Comparison of ENCODE assay signal across 1 cellular context in the genomic region with DNA sequence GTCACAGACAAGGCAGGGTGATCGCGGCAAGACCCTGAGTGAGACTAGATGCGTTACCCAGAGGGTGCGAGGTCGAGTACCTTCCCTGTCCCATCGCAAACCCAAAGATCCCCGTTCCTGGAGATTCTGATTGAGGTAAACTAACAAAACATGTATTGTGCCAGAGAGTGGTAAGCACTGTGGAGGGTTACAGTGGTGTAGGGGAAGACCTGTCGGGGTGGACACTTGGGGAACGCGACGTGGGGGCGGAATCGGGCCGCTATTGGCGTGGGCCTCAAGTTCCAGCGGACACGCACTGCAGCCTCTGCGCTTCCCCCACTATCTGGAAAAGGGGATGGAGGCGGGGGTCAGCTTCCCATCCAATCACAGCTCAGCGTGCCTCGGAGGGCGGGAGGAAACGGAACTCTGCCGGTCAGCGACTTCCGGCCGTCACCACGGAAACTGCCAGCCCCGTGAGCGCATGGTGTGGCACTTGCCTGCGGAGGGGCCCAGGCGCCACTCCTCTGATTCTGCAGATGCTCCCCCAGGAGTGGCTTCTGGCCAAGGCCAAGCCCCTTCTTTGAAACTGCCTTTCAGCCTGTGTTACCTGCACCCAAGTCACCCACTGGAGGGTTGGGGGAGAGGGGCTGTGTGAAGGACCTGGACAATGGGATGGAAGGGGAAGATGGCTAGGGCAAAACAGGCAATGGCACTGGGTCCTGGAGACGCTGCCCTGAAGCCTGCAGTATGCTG.
TF ChIP-seq lines count a peak whose summit lies in the region.

No MANE protein-coding gene starts in this region.

TF ChIP-seq in HepG2, 621 proteins besides CTCF, POLR2A, EP300 and RAD21 (continued from another document and continues in another):
- TF ChIP-seq, protein P1, sequence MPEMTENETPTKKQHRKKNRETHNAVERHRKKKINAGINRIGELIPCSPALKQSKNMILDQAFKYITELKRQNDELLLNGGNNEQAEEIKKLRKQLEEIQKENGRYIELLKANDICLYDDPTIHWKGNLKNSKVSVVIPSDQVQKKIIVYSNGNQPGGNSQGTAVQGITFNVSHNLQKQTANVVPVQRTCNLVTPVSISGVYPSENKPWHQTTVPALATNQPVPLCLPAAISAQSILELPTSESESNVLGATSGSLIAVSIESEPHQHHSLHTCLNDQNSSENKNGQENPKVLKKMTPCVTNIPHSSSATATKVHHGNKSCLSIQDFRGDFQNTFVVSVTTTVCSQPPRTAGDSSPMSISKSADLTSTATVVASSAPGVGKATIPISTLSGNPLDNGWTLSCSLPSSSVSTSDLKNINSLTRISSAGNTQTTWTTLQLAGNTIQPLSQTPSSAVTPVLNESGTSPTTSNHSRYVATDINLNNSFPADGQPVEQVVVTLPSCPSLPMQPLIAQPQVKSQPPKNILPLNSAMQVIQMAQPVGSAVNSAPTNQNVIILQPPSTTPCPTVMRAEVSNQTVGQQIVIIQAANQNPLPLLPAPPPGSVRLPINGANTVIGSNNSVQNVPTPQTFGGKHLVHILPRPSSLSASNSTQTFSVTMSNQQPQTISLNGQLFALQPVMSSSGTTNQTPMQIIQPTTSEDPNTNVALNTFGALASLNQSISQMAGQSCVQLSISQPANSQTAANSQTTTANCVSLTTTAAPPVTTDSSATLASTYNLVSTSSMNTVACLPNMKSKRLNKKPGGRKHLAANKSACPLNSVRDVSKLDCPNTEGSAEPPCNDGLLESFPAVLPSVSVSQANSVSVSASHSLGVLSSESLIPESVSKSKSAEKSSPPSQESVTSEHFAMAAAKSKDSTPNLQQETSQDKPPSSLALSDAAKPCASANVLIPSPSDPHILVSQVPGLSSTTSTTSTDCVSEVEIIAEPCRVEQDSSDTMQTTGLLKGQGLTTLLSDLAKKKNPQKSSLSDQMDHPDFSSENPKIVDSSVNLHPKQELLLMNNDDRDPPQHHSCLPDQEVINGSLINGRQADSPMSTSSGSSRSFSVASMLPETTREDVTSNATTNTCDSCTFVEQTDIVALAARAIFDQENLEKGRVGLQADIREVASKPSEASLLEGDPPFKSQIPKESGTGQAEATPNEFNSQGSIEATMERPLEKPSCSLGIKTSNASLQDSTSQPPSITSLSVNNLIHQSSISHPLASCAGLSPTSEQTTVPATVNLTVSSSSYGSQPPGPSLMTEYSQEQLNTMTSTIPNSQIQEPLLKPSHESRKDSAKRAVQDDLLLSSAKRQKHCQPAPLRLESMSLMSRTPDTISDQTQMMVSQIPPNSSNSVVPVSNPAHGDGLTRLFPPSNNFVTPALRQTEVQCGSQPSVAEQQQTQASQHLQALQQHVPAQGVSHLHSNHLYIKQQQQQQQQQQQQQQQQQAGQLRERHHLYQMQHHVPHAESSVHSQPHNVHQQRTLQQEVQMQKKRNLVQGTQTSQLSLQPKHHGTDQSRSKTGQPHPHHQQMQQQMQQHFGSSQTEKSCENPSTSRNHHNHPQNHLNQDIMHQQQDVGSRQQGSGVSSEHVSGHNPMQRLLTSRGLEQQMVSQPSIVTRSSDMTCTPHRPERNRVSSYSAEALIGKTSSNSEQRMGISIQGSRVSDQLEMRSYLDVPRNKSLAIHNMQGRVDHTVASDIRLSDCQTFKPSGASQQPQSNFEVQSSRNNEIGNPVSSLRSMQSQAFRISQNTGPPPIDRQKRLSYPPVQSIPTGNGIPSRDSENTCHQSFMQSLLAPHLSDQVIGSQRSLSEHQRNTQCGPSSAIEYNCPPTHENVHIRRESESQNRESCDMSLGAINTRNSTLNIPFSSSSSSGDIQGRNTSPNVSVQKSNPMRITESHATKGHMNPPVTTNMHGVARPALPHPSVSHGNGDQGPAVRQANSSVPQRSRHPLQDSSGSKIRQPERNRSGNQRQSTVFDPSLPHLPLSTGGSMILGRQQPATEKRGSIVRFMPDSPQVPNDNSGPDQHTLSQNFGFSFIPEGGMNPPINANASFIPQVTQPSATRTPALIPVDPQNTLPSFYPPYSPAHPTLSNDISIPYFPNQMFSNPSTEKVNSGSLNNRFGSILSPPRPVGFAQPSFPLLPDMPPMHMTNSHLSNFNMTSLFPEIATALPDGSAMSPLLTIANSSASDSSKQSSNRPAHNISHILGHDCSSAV (CRISPR knock-in tag; IDR thresholded peaks at IDR 0.05; ENCODE audit: borderline replicate concordance), result no peak
- no peak for TF ChIP-seq ZNF33B (CRISPR knock-in tag; IDR thresholded peaks at IDR 0.05)
- TF ChIP-seq MTF2 (CRISPR knock-in tag; IDR thresholded peaks at IDR 0.05; ENCODE audit: borderline replicate concordance), result no peak; the same call in 1 of the 2 replicates
- TF ChIP-seq, protein P2, sequence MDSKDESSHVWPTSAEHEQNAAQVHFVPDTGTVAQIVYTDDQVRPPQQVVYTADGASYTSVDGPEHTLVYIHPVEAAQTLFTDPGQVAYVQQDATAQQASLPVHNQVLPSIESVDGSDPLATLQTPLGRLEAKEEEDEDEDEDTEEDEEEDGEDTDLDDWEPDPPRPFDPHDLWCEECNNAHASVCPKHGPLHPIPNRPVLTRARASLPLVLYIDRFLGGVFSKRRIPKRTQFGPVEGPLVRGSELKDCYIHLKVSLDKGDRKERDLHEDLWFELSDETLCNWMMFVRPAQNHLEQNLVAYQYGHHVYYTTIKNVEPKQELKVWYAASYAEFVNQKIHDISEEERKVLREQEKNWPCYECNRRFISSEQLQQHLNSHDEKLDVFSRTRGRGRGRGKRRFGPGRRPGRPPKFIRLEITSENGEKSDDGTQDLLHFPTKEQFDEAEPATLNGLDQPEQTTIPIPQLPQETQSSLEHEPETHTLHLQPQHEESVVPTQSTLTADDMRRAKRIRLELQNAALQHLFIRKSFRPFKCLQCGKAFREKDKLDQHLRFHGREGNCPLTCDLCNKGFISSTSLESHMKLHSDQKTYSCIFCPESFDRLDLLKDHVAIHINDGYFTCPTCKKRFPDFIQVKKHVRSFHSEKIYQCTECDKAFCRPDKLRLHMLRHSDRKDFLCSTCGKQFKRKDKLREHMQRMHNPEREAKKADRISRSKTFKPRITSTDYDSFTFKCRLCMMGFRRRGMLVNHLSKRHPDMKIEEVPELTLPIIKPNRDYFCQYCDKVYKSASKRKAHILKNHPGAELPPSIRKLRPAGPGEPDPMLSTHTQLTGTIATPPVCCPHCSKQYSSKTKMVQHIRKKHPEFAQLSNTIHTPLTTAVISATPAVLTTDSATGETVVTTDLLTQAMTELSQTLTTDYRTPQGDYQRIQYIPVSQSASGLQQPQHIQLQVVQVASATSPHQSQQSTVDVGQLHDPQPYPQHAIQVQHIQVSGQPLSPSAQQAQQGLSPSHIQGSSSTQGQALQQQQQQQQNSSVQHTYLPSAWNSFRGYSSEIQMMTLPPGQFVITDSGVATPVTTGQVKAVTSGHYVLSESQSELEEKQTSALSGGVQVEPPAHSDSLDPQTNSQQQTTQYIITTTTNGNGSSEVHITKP (CRISPR knock-in tag; IDR thresholded peaks at IDR 0.05; ENCODE audit: low read depth), result no peak
- TF ChIP-seq HIVEP1 (CRISPR knock-in tag; IDR thresholded peaks at IDR 0.05), result peak; percentile 78
- no peak for TF ChIP-seq CC2D1A (CRISPR knock-in tag; IDR thresholded peaks at IDR 0.05)
- TF ChIP-seq HMGA1 (CRISPR knock-in tag; conservative IDR thresholded peaks at IDR 0.05), result no peak
- no peak for TF ChIP-seq HNRNPH1 (optimal IDR thresholded peaks at IDR 0.05; ENCODE audit: low read depth, low read length)
- TF ChIP-seq ZNF839 (CRISPR knock-in tag; IDR thresholded peaks at IDR 0.05; ENCODE audit: borderline replicate concordance), result no peak
- TF ChIP-seq ZNF256 (CRISPR knock-in tag; conservative IDR thresholded peaks at IDR 0.05), result no peak
- TF ChIP-seq RFX5 (IDR thresholded peaks at IDR 0.05; ENCODE audit: low read depth, low read length), result no peak
- TF ChIP-seq, protein P3, sequence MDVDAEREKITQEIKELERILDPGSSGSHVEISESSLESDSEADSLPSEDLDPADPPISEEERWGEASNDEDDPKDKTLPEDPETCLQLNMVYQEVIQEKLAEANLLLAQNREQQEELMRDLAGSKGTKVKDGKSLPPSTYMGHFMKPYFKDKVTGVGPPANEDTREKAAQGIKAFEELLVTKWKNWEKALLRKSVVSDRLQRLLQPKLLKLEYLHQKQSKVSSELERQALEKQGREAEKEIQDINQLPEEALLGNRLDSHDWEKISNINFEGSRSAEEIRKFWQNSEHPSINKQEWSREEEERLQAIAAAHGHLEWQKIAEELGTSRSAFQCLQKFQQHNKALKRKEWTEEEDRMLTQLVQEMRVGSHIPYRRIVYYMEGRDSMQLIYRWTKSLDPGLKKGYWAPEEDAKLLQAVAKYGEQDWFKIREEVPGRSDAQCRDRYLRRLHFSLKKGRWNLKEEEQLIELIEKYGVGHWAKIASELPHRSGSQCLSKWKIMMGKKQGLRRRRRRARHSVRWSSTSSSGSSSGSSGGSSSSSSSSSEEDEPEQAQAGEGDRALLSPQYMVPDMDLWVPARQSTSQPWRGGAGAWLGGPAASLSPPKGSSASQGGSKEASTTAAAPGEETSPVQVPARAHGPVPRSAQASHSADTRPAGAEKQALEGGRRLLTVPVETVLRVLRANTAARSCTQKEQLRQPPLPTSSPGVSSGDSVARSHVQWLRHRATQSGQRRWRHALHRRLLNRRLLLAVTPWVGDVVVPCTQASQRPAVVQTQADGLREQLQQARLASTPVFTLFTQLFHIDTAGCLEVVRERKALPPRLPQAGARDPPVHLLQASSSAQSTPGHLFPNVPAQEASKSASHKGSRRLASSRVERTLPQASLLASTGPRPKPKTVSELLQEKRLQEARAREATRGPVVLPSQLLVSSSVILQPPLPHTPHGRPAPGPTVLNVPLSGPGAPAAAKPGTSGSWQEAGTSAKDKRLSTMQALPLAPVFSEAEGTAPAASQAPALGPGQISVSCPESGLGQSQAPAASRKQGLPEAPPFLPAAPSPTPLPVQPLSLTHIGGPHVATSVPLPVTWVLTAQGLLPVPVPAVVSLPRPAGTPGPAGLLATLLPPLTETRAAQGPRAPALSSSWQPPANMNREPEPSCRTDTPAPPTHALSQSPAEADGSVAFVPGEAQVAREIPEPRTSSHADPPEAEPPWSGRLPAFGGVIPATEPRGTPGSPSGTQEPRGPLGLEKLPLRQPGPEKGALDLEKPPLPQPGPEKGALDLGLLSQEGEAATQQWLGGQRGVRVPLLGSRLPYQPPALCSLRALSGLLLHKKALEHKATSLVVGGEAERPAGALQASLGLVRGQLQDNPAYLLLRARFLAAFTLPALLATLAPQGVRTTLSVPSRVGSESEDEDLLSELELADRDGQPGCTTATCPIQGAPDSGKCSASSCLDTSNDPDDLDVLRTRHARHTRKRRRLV (CRISPR knock-in tag; IDR thresholded peaks at IDR 0.05), result no peak
- 0 out of 2 replicates have a peak, but pooled peaks have one; percentile 18 for TF ChIP-seq KLF15 (CRISPR knock-in tag; IDR thresholded peaks at IDR 0.05; ENCODE audit: borderline replicate concordance)
- peak; percentile 59; the same call in 1 of the 2 replicates for TF ChIP-seq ZBTB7A (CRISPR knock-in tag; IDR thresholded peaks at IDR 0.05)
- TF ChIP-seq ZNF737 (CRISPR knock-in tag; IDR thresholded peaks at IDR 0.05; ENCODE audit: borderline replicate concordance), result peak; percentile 77; the same call in 1 of the 2 replicates
- TF ChIP-seq, protein P4, sequence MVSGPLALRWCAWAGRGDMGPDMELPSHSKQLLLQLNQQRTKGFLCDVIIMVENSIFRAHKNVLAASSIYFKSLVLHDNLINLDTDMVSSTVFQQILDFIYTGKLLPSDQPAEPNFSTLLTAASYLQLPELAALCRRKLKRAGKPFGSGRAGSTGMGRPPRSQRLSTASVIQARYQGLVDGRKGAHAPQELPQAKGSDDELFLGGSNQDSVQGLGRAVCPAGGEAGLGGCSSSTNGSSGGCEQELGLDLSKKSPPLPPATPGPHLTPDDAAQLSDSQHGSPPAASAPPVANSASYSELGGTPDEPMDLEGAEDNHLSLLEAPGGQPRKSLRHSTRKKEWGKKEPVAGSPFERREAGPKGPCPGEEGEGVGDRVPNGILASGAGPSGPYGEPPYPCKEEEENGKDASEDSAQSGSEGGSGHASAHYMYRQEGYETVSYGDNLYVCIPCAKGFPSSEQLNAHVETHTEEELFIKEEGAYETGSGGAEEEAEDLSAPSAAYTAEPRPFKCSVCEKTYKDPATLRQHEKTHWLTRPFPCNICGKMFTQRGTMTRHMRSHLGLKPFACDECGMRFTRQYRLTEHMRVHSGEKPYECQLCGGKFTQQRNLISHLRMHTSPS (CRISPR knock-in tag; IDR thresholded peaks at IDR 0.05; ENCODE audit: low read depth), result peak; percentile 52; the same call in 1 of the 2 replicates
- peak; percentile 44 for TF ChIP-seq XRCC5 (optimal IDR thresholded peaks at IDR 0.05; ENCODE audit: low read length)
- TF ChIP-seq TAF15 (IDR thresholded peaks at IDR 0.05; ENCODE audit: low read depth, low read length, poor library complexity, severe bottlenecking), result no peak
- TF ChIP-seq JUN (CRISPR knock-in tag; IDR thresholded peaks at IDR 0.05), result peak; percentile 49; the same call in 1 of the 2 replicates
- no peak for TF ChIP-seq PRPF4 (IDR thresholded peaks at IDR 0.05; ENCODE audit: low read depth, low read length, poor library complexity, severe bottlenecking)
- TF ChIP-seq ZFP1 (CRISPR knock-in tag; IDR thresholded peaks at IDR 0.05), result no peak
- peak; percentile 66 for TF ChIP-seq TAF1 (CRISPR knock-in tag; IDR thresholded peaks at IDR 0.05)
- TF ChIP-seq, protein P5, sequence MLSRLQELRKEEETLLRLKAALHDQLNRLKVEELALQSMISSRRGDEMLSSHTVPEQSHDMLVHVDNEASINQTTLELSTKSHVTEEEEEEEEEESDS (CRISPR knock-in tag; IDR thresholded peaks at IDR 0.05; ENCODE audit: borderline replicate concordance), result no peak
- TF ChIP-seq, protein P6, sequence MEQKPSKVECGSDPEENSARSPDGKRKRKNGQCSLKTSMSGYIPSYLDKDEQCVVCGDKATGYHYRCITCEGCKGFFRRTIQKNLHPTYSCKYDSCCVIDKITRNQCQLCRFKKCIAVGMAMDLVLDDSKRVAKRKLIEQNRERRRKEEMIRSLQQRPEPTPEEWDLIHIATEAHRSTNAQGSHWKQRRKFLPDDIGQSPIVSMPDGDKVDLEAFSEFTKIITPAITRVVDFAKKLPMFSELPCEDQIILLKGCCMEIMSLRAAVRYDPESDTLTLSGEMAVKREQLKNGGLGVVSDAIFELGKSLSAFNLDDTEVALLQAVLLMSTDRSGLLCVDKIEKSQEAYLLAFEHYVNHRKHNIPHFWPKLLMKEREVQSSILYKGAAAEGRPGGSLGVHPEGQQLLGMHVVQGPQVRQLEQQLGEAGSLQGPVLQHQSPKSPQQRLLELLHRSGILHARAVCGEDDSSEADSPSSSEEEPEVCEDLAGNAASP (CRISPR knock-in tag; IDR thresholded peaks at IDR 0.05; ENCODE audit: borderline replicate concordance), result no peak
- TF ChIP-seq ZNF260 (CRISPR knock-in tag; IDR thresholded peaks at IDR 0.05; ENCODE audit: borderline replicate concordance, low read depth), result no peak
- no peak for TF ChIP-seq THYN1 (CRISPR knock-in tag; IDR thresholded peaks at IDR 0.05; ENCODE audit: borderline replicate concordance, low read depth)
- no peak; the same call in 1 of the 2 replicates for TF ChIP-seq SRF (IDR thresholded peaks at IDR 0.05; ENCODE audit: low read depth, low read length)
- TF ChIP-seq, protein P7, sequence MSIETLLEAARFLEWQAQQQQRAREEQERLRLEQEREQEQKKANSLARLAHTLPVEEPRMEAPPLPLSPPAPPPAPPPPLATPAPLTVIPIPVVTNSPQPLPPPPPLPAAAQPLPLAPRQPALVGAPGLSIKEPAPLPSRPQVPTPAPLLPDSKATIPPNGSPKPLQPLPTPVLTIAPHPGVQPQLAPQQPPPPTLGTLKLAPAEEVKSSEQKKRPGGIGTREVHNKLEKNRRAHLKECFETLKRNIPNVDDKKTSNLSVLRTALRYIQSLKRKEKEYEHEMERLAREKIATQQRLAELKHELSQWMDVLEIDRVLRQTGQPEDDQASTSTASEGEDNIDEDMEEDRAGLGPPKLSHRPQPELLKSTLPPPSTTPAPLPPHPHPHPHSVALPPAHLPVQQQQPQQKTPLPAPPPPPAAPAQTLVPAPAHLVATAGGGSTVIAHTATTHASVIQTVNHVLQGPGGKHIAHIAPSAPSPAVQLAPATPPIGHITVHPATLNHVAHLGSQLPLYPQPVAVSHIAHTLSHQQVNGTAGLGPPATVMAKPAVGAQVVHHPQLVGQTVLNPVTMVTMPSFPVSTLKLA (IDR thresholded peaks at IDR 0.05), result peak; percentile 48; the same call in 1 of the 2 replicates
- no peak for TF ChIP-seq ZNF629 (CRISPR knock-in tag; conservative IDR thresholded peaks at IDR 0.05)
- TF ChIP-seq ZNF101 (CRISPR knock-in tag; IDR thresholded peaks at IDR 0.05; ENCODE audit: borderline replicate concordance, low read depth), result no peak; the same call in 1 of the 2 replicates
